In genomic region chr9:4923141-4923540, GRCh38 we compare ENCODE assay signal across 19 cellular contexts.
"Had no signal": no experiment of that assay in that cellular context is flagged by ENCODE, and none has a peak within 500 bp of the region (broad histone marks: within the 10 kb centered on the region; RNA-seq: fewer than 3 reads in every experiment).

No MANE protein-coding gene starts in this region.

- H3K4me1 ChIP-seq: breast epithelium had no signal

- H3K36me3 ChIP-seq: breast epithelium had no signal

- H3K4me3 ChIP-seq: breast epithelium, PC-9 had no signal

- ATAC-seq: WTC11 had no signal

- DNase-seq: activated CD4-positive, alpha-beta memory T cell treated with anti-CD3 and anti-CD28 coated beads, Interleukin-2, amount 10 ng/mL, durations not matched to agents 7 days and 5 days; activated CD4-positive, alpha-beta T cell treated with anti-CD3 and anti-CD28 coated beads for 1 hour; activated CD4-positive, alpha-beta T cell treated with anti-CD3 and anti-CD28 coated beads, Interleukin-2, amount 10 ng/mL, durations not matched to agents 7 days and 5 days; activated gamma-delta T cell treated with Interleukin-2 at 50 U/mL for 16 hours; activated naive CD4-positive, alpha-beta T cell treated with anti-CD3 and anti-CD28 coated beads, Interleukin-2, amount 10 ng/mL, durations not matched to agents 7 days and 5 days; activated naive CD8-positive, alpha-beta T cell treated with anti-CD3 and anti-CD28 coated beads for 36 hours; activated T-cell treated with anti-CD3 and anti-CD28 coated beads for 4 hours; activated T-cell treated with anti-CD3 and anti-CD28 coated beads, Interleukin-2, amount 50 U/mL, for 48 hours; Karpas-422; MM.1S; NCI-H1105; NCI-H1436; NCI-H1694 treated with DMSO at 0.1 percent for 48 hours; NCI-H2081; NCI-H510A treated with DMSO at 0.1 percent for 48 hours; PC-9; SHP77 treated with DMSO at 0.1 percent for 48 hours had no signal

- H3K27ac ChIP-seq: breast epithelium, PC-9 had no signal

- H3K27me3 ChIP-seq: breast epithelium had no signal
